ENCODE assay signal across 1 cellular context in the genomic region with DNA sequence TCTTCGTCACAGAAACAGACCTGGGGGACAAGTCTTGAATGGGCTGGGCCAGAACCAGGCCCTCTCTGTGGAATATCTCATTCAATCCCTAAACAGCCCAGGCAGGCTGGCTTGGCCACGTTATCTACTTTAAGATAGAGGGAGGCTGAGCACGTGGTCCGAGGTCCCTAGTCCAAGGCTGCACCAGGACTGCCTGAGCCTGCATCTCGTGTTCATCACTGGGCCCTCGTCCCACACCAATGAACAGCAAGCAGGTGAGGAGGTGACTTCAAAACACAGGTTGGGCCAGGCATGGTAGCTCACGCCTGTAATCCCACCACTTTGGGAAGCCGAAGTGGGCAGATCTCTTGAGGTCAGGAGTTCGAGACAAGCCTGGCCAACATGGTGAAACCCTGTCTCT.
TF ChIP-seq lines count a peak whose summit lies in the region.

No MANE protein-coding gene starts in this region.

TF ChIP-seq in WTC11, 78 proteins besides CTCF, POLR2A, EP300 and RAD21 (continued from another document):
- TF ChIP-seq, protein P1, sequence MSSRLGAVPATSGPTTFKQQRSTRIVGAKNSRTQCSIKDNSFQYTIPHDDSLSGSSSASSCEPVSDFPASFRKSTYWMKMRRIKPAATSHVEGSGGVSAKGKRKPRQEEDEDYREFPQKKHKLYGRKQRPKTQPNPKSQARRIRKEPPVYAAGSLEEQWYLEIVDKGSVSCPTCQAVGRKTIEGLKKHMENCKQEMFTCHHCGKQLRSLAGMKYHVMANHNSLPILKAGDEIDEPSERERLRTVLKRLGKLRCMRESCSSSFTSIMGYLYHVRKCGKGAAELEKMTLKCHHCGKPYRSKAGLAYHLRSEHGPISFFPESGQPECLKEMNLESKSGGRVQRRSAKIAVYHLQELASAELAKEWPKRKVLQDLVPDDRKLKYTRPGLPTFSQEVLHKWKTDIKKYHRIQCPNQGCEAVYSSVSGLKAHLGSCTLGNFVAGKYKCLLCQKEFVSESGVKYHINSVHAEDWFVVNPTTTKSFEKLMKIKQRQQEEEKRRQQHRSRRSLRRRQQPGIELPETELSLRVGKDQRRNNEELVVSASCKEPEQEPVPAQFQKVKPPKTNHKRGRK (CRISPR knock-in tag; IDR thresholded peaks at IDR 0.05; ENCODE audit: borderline replicate concordance): no peak
- TF ChIP-seq GTF2I (CRISPR knock-in tag; conservative IDR thresholded peaks at IDR 0.05): no peak
- TF ChIP-seq, protein P2, sequence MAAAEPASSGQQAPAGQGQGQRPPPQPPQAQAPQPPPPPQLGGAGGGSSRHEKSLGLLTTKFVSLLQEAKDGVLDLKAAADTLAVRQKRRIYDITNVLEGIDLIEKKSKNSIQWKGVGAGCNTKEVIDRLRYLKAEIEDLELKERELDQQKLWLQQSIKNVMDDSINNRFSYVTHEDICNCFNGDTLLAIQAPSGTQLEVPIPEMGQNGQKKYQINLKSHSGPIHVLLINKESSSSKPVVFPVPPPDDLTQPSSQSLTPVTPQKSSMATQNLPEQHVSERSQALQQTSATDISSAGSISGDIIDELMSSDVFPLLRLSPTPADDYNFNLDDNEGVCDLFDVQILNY (CRISPR knock-in tag; IDR thresholded peaks at IDR 0.05): no peak
- TF ChIP-seq ZNF416 (CRISPR knock-in tag; IDR thresholded peaks at IDR 0.05): no peak
- TF ChIP-seq FOXK1 (CRISPR knock-in tag; IDR thresholded peaks at IDR 0.05): no peak
- TF ChIP-seq CBFB (CRISPR knock-in tag; IDR thresholded peaks at IDR 0.05; ENCODE audit: low read depth): no peak
- TF ChIP-seq, protein P3, sequence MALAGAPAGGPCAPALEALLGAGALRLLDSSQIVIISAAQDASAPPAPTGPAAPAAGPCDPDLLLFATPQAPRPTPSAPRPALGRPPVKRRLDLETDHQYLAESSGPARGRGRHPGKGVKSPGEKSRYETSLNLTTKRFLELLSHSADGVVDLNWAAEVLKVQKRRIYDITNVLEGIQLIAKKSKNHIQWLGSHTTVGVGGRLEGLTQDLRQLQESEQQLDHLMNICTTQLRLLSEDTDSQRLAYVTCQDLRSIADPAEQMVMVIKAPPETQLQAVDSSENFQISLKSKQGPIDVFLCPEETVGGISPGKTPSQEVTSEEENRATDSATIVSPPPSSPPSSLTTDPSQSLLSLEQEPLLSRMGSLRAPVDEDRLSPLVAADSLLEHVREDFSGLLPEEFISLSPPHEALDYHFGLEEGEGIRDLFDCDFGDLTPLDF (CRISPR knock-in tag; IDR thresholded peaks at IDR 0.05): no peak
